Comparison of ENCODE assay signal across 1 cellular context in genomic region chr16:81465375-81465943, GRCh38.
TF ChIP-seq lines count a peak whose summit lies in the region.

No MANE protein-coding gene starts in this region.

TF ChIP-seq in HepG2, 621 proteins besides CTCF, POLR2A, EP300 and RAD21 (continued from another document and continues in another):
- TF ChIP-seq ARNTL (CRISPR knock-in tag; IDR thresholded peaks at IDR 0.05) (peak; percentile 62; the same call in 1 of the 2 replicates), NR0B2 (CRISPR knock-in tag; IDR thresholded peaks at IDR 0.05) (no peak), ZNF580 (CRISPR knock-in tag; IDR thresholded peaks at IDR 0.05; ENCODE audit: borderline replicate concordance, low read depth) (no peak), USF2 (IDR thresholded peaks at IDR 0.05; ENCODE audit: low read depth, low read length) (no peak), USF2 (CRISPR knock-in tag; IDR thresholded peaks at IDR 0.05; ENCODE audit: borderline replicate concordance) (no peak), ZNF407 (CRISPR knock-in tag; IDR thresholded peaks at IDR 0.05; ENCODE audit: not compliant biosample characterization) (peak; percentile 21), JUND (CRISPR knock-in tag; IDR thresholded peaks at IDR 0.05) (no peak), MTF2 (CRISPR knock-in tag; IDR thresholded peaks at IDR 0.05; ENCODE audit: borderline replicate concordance) (no peak), MXD4 (CRISPR knock-in tag; IDR thresholded peaks at IDR 0.05) (no peak), SMC3 (IDR thresholded peaks at IDR 0.05; ENCODE audit: low read length) (peak; percentile 10; the same call in 1 of the 2 replicates), ZNF333 (CRISPR knock-in tag; IDR thresholded peaks at IDR 0.05; ENCODE audit: borderline replicate concordance) (no peak), ZNF597 (CRISPR knock-in tag; IDR thresholded peaks at IDR 0.05) (no peak), ZNF652 (CRISPR knock-in tag; IDR thresholded peaks at IDR 0.05; ENCODE audit: borderline replicate concordance, low read depth) (no peak; the same call in 1 of the 2 replicates), TRAFD1 (CRISPR knock-in tag; IDR thresholded peaks at IDR 0.05; ENCODE audit: borderline replicate concordance) (no peak), TFDP1 (CRISPR knock-in tag; IDR thresholded peaks at IDR 0.05; ENCODE audit: borderline replicate concordance) (no peak), ZNF20 (CRISPR knock-in tag; IDR thresholded peaks at IDR 0.05) (no peak), ATAD3A (CRISPR knock-in tag; IDR thresholded peaks at IDR 0.05) (no peak), NRL (CRISPR knock-in tag; IDR thresholded peaks at IDR 0.05; ENCODE audit: borderline replicate concordance) (peak; percentile 81), ZNF576 (CRISPR knock-in tag; IDR thresholded peaks at IDR 0.05) (no peak), SNAI1 (CRISPR knock-in tag; IDR thresholded peaks at IDR 0.05; ENCODE audit: borderline replicate concordance) (no peak), KLF9 (CRISPR knock-in tag; IDR thresholded peaks at IDR 0.05; ENCODE audit: low read depth) (no peak), ZNF362 (CRISPR knock-in tag; IDR thresholded peaks at IDR 0.05; ENCODE audit: borderline replicate concordance) (0 out of 2 replicates have a peak, but pooled peaks have one; percentile 14), ZFAT (CRISPR knock-in tag; conservative IDR thresholded peaks at IDR 0.05) (no peak), ZMYM4 (CRISPR knock-in tag; IDR thresholded peaks at IDR 0.05) (no peak), ZC3H4 (CRISPR knock-in tag; IDR thresholded peaks at IDR 0.05; ENCODE audit: borderline replicate concordance) (no peak), ZNF282 (IDR thresholded peaks at IDR 0.05; ENCODE audit: partially characterized antibody) (no peak), THRA (CRISPR knock-in tag; IDR thresholded peaks at IDR 0.05; ENCODE audit: borderline replicate concordance) (no peak), ZNF562 (CRISPR knock-in tag; IDR thresholded peaks at IDR 0.05; ENCODE audit: borderline replicate concordance) (no peak), TP53 (CRISPR knock-in tag; conservative IDR thresholded peaks at IDR 0.05) (peak; percentile 70; the same call in 1 of the 2 replicates), KMT2B (CRISPR knock-in tag; IDR thresholded peaks at IDR 0.05) (no peak), KLF12 (CRISPR knock-in tag; IDR thresholded peaks at IDR 0.05; ENCODE audit: borderline replicate concordance) (no peak), E2F2 (CRISPR knock-in tag; IDR thresholded peaks at IDR 0.05; ENCODE audit: borderline replicate concordance) (no peak), RXRA (CRISPR knock-in tag; IDR thresholded peaks at IDR 0.05) (peak; percentile 56; the same call in 1 of the 2 replicates), TAF15 (IDR thresholded peaks at IDR 0.05; ENCODE audit: low read depth, low read length, poor library complexity, severe bottlenecking) (no peak), ZNF674 (CRISPR knock-in tag; IDR thresholded peaks at IDR 0.05; ENCODE audit: low read depth) (no peak), ZBTB20 (CRISPR knock-in tag; IDR thresholded peaks at IDR 0.05; ENCODE audit: borderline replicate concordance, low read depth) (no peak), ZNF207 (IDR thresholded peaks at IDR 0.05; ENCODE audit: borderline replicate concordance) (no peak), ZNF124 (CRISPR knock-in tag; IDR thresholded peaks at IDR 0.05) (no peak)
